8 cellular contexts compared by ENCODE assay signal in genomic region chr2:111117666-111118454, GRCh38. TPM values are rescaled to one million over a fixed set of nuclear protein-coding genes. Genes with fewer than 3 reads are reported as not detected.
DNase-seq lines count a peak whose midpoint lies in the region; ATAC-seq and TF ChIP-seq lines count a peak whose summit lies in the region.

No MANE protein-coding gene starts in this region.

- H3K27ac ChIP-seq in Panc1 (ENCODE audit: low read length) (peak overlapping the region; percentile 69), body of pancreas (no peak overlapping the region)

- BruUV-seq in Panc1 (replicated peaks; lab: Mats Ljungman, UMichigan), result no TSS peak

- H3K4me3 ChIP-seq in Panc1 (ENCODE audit: low read depth in 2 of 2, low read length in 2 of 2) (peak overlapping the region; percentile 47 to 70), body of pancreas (no peak overlapping the region)

- 16 to 39% methylated on average over 27 to 54 of the region's 58 CpGs for WGBS in body of pancreas, 2 donors

- ATAC-seq in Panc1, result no peak
- ATAC-seq in body of pancreas, result no peak
- ATAC-seq in GM21786 (IDR thresholded peaks at IDR 0.05; ENCODE audit: unreplicated experiment), result no peak

- no peaks in the 10 kb centered on the region for H3K9me3 ChIP-seq in Panc1 (ENCODE audit: control insufficient read depth, insufficient read depth, low read depth, low read length)
- no peaks in the 10 kb centered on the region for H3K9me3 ChIP-seq in body of pancreas

- intact Hi-C loops in Panc1 (cut with micrococcal nuclease; ENCODE audit: unreplicated experiment) (no loop called here), body of pancreas (cut with DNase I) (no loop called here)

- POLR2A ChIA-PET in Panc1 (lab: Charles Lee), result no interaction called here

- DNase-seq in ELR (ENCODE audit: low read depth), result peak; percentile 78
- DNase-seq in Panc1 (ENCODE audit: low read depth, low spot score), result no peak
- DNase-seq in body of pancreas, result peak; percentile 16 to 46 (median 26)
- peak; percentile 75 for DNase-seq in iris pigment epithelial cell (ENCODE audit: low read depth)
- DNase-seq in stimulated activated CD4-positive, alpha-beta T cell treated with anti-CD3 and anti-CD28 coated beads, Interleukin-12 subunit alpha, Interleukin-12 subunit beta, amount 100 ng/mL, for 48 hours (ENCODE audit: low read depth in 2 of 3, low spot score in 1 of 3), result peak; percentile 27 to 48 (median 28)
- DNase-seq in OCI-M1 (lab: John Stamatoyannopoulos, UW), result no peak
- no peak for DNase-seq in H4 (ENCODE audit: low spot score)

- H3K27me3 ChIP-seq in Panc1 (ENCODE audit: control insufficient read depth, insufficient read depth, low read length), result no peaks in the 10 kb centered on the region; the same call in 1 of the 2 replicates
- peaks cover 0 to 6% of the 10 kb centered on the region in 2 donors for H3K27me3 ChIP-seq in body of pancreas

- CTCF ChIA-PET in Panc1 (lab: Charles Lee), result interaction anchor here (0.5 kb wide), 1 partner anchor 579 kb away, joined by 6 read pairs; no protein-coding TSS in a partner anchor

- TF ChIP-seq POLR2A in body of pancreas (IDR thresholded peaks at IDR 0.05), result no peak

- H3K4me1 ChIP-seq in Panc1 (ENCODE audit: control insufficient read depth, insufficient read depth, low read length) (peaks cover 8% of the 10 kb centered on the region), body of pancreas (peaks cover 39% of the 10 kb centered on the region)

- TF ChIP-seq CTCF in Panc1 (IDR thresholded peaks at IDR 0.05) (no peak), body of pancreas (IDR thresholded peaks at IDR 0.05) (no peak)

- H3K36me3 ChIP-seq in Panc1 (ENCODE audit: control insufficient read depth, insufficient read depth, low read length) (no peaks in the 10 kb centered on the region; the same call in 1 of the 2 replicates), body of pancreas (replicated peaks in 1 of 2; ENCODE audit: insufficient read depth in 1 of 2, low read depth in 2 of 2) (no peaks in the 10 kb centered on the region)

- in situ Hi-C loops in Panc1 (cut with HindIII; ENCODE audit: low pct_unique_long_range_greater_than_20kb, low sequenced_read_pairs), result no loop called here

RNA-seq across cellular contexts. Expression of gene BCL2L11, which starts 2.9 kb away (rescaled TPM):
- 43.8 TPM for total RNA-seq in Panc1 (2021; ENCODE audit: unreplicated experiment)
- polyA plus RNA-seq in Panc1 (2012; ENCODE audit: insufficient read length), result 26.5 TPM
- total RNA-seq in body of pancreas, result 10 to 100 TPM; 10.9 to 18.7 TPM
- total RNA-seq in H4 (2014; rRNA removed; shearing (Covaris generic)), result 2.4 and 2.7 TPM in 2 replicates

Comparison
In these comparisons a context has a peak if more than half of its experiments do, and no peak if none do; other contexts are left out.
1. DNase-seq: peak in ELR (single experiment), body of pancreas (4 of 4), iris pigment epithelial cell (single experiment) and stimulated activated CD4-positive, alpha-beta T cell treated with anti-CD3 and anti-CD28 coated beads, Interleukin-12 subunit alpha, Interleukin-12 subunit beta, amount 100 ng/mL, for 48 hours (3 of 3); none in Panc1 (single experiment), OCI-M1 (single experiment) and H4 (single experiment).
2. H3K4me3 ChIP-seq: peak in Panc1 (2 of 2); none in body of pancreas (0 of 2).